Comparison of ENCODE assay signal across 21 cellular contexts in genomic region chr9:136321561-136321960, GRCh38. TPM values are rescaled to one million over a fixed set of nuclear protein-coding genes. Genes with fewer than 3 reads are reported as not detected.
A peak's percentile ranks its signal among the peaks of the same experiment; 100 is the strongest.
DNase-seq lines count a peak whose midpoint lies in the region; ATAC-seq, FAIRE-seq and TF ChIP-seq lines count a peak whose summit lies in the region.
"Had no signal": no experiment of that assay in that cellular context is flagged by ENCODE, and none has a peak within 500 bp of the region (broad histone marks: within the 10 kb centered on the region; RNA-seq: fewer than 3 reads in every experiment).

No MANE protein-coding gene starts in this region.

- H3K27me3 ChIP-seq in right cardiac atrium (ENCODE audit: control insufficient read depth, insufficient read depth) (no peaks in the 10 kb centered on the region), right atrium auricular region (no peaks in the 10 kb centered on the region), IMR-90 (ENCODE audit: control insufficient read depth, insufficient read depth, low read length) (no peaks in the 10 kb centered on the region), H1 (replicated peaks in 1 of 4; ENCODE audit: control insufficient read depth in 3 of 4, extremely low read depth in 1 of 4, insufficient read depth in 3 of 4, low read length in 3 of 4) (no peaks in the 10 kb centered on the region), trophoblast cell (ENCODE audit: insufficient read depth, low read length) (no peaks in the 10 kb centered on the region), aorta (ENCODE audit: control insufficient read depth in 1 of 2, insufficient read depth in 2 of 2, low read length in 1 of 2) (no peaks in the 10 kb centered on the region)

- 86% methylated on average over 19 of the region's 19 CpGs for WGBS in right cardiac atrium
- WGBS in IMR-90 (ENCODE audit: extremely low coverage in 2 of 2, insufficient read length in 1 of 2), 2 experiments: 85% methylated on average over 9 of the region's 19 CpGs; no CpG with 5 or more reads in 1 of the 2 experiments
- 92% methylated on average over 19 of the region's 19 CpGs; no CpG with 5 or more reads in 1 of the 2 experiments for WGBS in H1 (ENCODE audit: extremely low coverage in 1 of 2, insufficient coverage in 1 of 2, insufficient read length in 1 of 2, insufficient replicate concordance in 2 of 2, low coverage in 1 of 2, low lambda C conversion rate in 2 of 2, missing lambda C conversion rate in 1 of 2), 2 experiments
- WGBS in trophoblast cell (ENCODE audit: extremely low coverage, insufficient coverage, insufficient read length): no CpG with 5 or more reads among the region's 19 CpGs
- WGBS in aorta, 2 donors: 82 to 86% methylated on average over 19 of the region's 19 CpGs

- CTCF ChIA-PET in IMR-90 (lab: Yijun Ruan, JAX): no interaction called here
- CTCF ChIA-PET in H1 (lab: Charles Lee; ENCODE audit: partially characterized antibody): interaction anchor here (0.6 to 1.4 kb wide), 2 partner anchors 61 to 267 kb away, joined by 3 read pairs; no protein-coding TSS in a partner anchor

- no peak overlapping the region for H4K12ac ChIP-seq in trophoblast cell (ENCODE audit: low read depth, low read length)

- H4K5ac ChIP-seq in IMR-90 (ENCODE audit: low read depth, low read length) (no peak overlapping the region), H1 (ENCODE audit: insufficient read length, low read depth, low read length) (no peak overlapping the region)

- H2BK15ac ChIP-seq in IMR-90 (ENCODE audit: low read depth, low read length): no peak overlapping the region
- no peak overlapping the region for H2BK15ac ChIP-seq in H1 (ENCODE audit: low read length)

- H2AFZ ChIP-seq in IMR-90 (replicated peaks; ENCODE audit: low read length, poor library complexity) (peak overlapping the region; percentile 51), H1 (ENCODE audit: low read length) (no peak overlapping the region), trophoblast cell (ENCODE audit: insufficient read depth, low read length, poor library complexity) (no peak overlapping the region)

- H2BK20ac ChIP-seq in IMR-90 (ENCODE audit: low read depth, low read length) (no peak overlapping the region), H1 (ENCODE audit: low read length) (no peak overlapping the region)

- no peak overlapping the region for H4K8ac ChIP-seq in IMR-90 (ENCODE audit: low read depth in 2 of 2, low read length in 2 of 2)
- H4K8ac ChIP-seq in H1 (ENCODE audit: extremely low read depth, insufficient read depth, low read length): no peak overlapping the region
- H4K8ac ChIP-seq in trophoblast cell (ENCODE audit: low read depth, low read length): no peak overlapping the region

- TF ChIP-seq CTCF in right atrium auricular region (IDR thresholded peaks at IDR 0.05) (no peak), IMR-90 (conservative IDR thresholded peaks at IDR 0.05; ENCODE audit: low read depth, low read length) (no peak), H1 (IDR thresholded peaks at IDR 0.05; ENCODE audit: control extremely low read depth in 1 of 3, insufficient read depth in 1 of 3, low read depth in 1 of 3, low read length in 3 of 3) (no peak)

- BruUV-seq in IMR-90 (replicated peaks; lab: Mats Ljungman, UMichigan): no TSS peak

- H3K14ac ChIP-seq in IMR-90 (replicated peaks; ENCODE audit: low read depth, low read length) (no peak overlapping the region), H1 (ENCODE audit: insufficient read length) (no peak overlapping the region), trophoblast cell (ENCODE audit: low read length) (no peak overlapping the region)

- H2AK9ac ChIP-seq in IMR-90 (replicated peaks; ENCODE audit: low read depth, low read length, poor library complexity): no peak overlapping the region

- DNase-seq in right cardiac atrium (peak; percentile 6 to 52 (median 34)), right atrium auricular region (ENCODE audit: low spot score) (no peak), IMR-90 (no peak), H1 (ENCODE audit: low read depth in 1 of 2, low spot score in 2 of 2) (no peak), trophoblast cell (no peak), aorta (no peak)
- DNase-seq: Caco-2; CD4-positive, CD25-positive, alpha-beta regulatory T cell; CD8-positive, alpha-beta T cell; DMS153; DND-41; GOT3; H7; HCEC 1CT had no signal

- H3K36me3 ChIP-seq in right atrium auricular region (no peaks in the 10 kb centered on the region), IMR-90 (ENCODE audit: control insufficient read depth, insufficient read depth, low read length) (no peaks in the 10 kb centered on the region), H1 (ENCODE audit: control insufficient read depth in 2 of 4, insufficient read depth in 4 of 4, low read length in 3 of 4) (no peaks in the 10 kb centered on the region), trophoblast cell (ENCODE audit: control insufficient read depth in 1 of 2, insufficient read depth in 2 of 2, low read length in 2 of 2) (no peaks in the 10 kb centered on the region), aorta (ENCODE audit: control insufficient read depth in 1 of 2, insufficient read depth in 2 of 2, low read length in 1 of 2) (no peaks in the 10 kb centered on the region)

- no peak overlapping the region for H3K4ac ChIP-seq in IMR-90 (ENCODE audit: low read depth, low read length)
- no peak overlapping the region for H3K4ac ChIP-seq in H1 (replicated peaks; ENCODE audit: insufficient read length, low read depth, low read length)
- no peak overlapping the region for H3K4ac ChIP-seq in trophoblast cell (ENCODE audit: low read depth, low read length)

- POLR2A ChIA-PET in IMR-90 (lab: Charles Lee; ENCODE audit: unreplicated experiment) (no interaction called here), H1 (lab: Charles Lee; ENCODE audit: partially characterized antibody) (interaction anchor here (0.9 kb wide), 1 partner anchor 56 kb away, joined by 3 read pairs; no protein-coding TSS in a partner anchor)

- H2BK120ac ChIP-seq in IMR-90 (ENCODE audit: low read depth, low read length): no peak overlapping the region
- H2BK120ac ChIP-seq in H1 (replicated peaks; ENCODE audit: low read depth, low read length): no peak overlapping the region
- no peak overlapping the region for H2BK120ac ChIP-seq in trophoblast cell (ENCODE audit: insufficient read depth, low read length, poor library complexity)

- H2BK5ac ChIP-seq in IMR-90 (ENCODE audit: low read depth, low read length, poor library complexity, severe bottlenecking) (no peak overlapping the region), H1 (ENCODE audit: low read depth, low read length) (peak overlapping the region; percentile 2; the same call in 1 of the 2 replicates), trophoblast cell (ENCODE audit: low read depth, low read length, poor library complexity) (no peak overlapping the region)

- FAIRE-seq in H1 (lab: Jason Lieb, UNC): no peak
- FAIRE-seq: G401.6, GM12892 had no signal

- peaks cover 5% of the 10 kb centered on the region; the same call in 1 of the 2 replicates for H3K9me1 ChIP-seq in IMR-90 (ENCODE audit: insufficient read depth, low read length)

- H3K56ac ChIP-seq in IMR-90 (ENCODE audit: extremely low read depth, insufficient read depth, low read length) (no peak overlapping the region), H1 (replicated peaks; ENCODE audit: insufficient read length, low read depth, low read length) (no peak overlapping the region)

- no peaks in the 10 kb centered on the region; the same call in 1 of the 2 replicates for H3K23me2 ChIP-seq in H1 (ENCODE audit: low read depth, low read length)

- H2BK12ac ChIP-seq in H1 (ENCODE audit: low read depth, low read length): no peak overlapping the region
- H2BK12ac ChIP-seq in trophoblast cell (ENCODE audit: low read length): peak overlapping the region; percentile 15

- peaks cover 2% of the 10 kb centered on the region for H3K4me1 ChIP-seq in right cardiac atrium (ENCODE audit: control insufficient read depth, insufficient read depth, low read length)
- peaks cover 0 to 23% of the 10 kb centered on the region in 2 donors for H3K4me1 ChIP-seq in right atrium auricular region
- H3K4me1 ChIP-seq in IMR-90 (ENCODE audit: control insufficient read depth, insufficient read depth, low read length): peaks cover 18% of the 10 kb centered on the region
- peaks cover 0 to 8% (median 7%) of the 10 kb centered on the region in 4 experiments; a peak in 5 of 7 replicates for H3K4me1 ChIP-seq in H1 (replicated peaks in 1 of 4; ENCODE audit: control insufficient read depth in 3 of 4, insufficient read depth in 4 of 4, low read length in 3 of 4)
- peaks cover 7 to 8% of the 10 kb centered on the region in 2 experiments for H3K4me1 ChIP-seq in trophoblast cell (ENCODE audit: control insufficient read depth in 1 of 2, insufficient read depth in 2 of 2, low read length in 2 of 2)
- H3K4me1 ChIP-seq in aorta (ENCODE audit: control insufficient read depth in 1 of 2, insufficient read depth in 2 of 2, low read length in 2 of 2): no peaks in the 10 kb centered on the region

- H3K4me3 ChIP-seq in right cardiac atrium (ENCODE audit: low read length): no peak overlapping the region
- no peak overlapping the region for H3K4me3 ChIP-seq in right atrium auricular region
- no peak overlapping the region for H3K4me3 ChIP-seq in IMR-90 (ENCODE audit: insufficient read depth, low read depth, low read length)
- H3K4me3 ChIP-seq in H1 (ENCODE audit: extremely low read depth in 1 of 4, insufficient read depth in 2 of 4, low read depth in 3 of 4, low read length in 4 of 4): no peak overlapping the region
- H3K4me3 ChIP-seq in trophoblast cell (ENCODE audit: low read depth, low read length): no peak overlapping the region
- H3K4me3 ChIP-seq in aorta (ENCODE audit: low read length in 2 of 2): no peak overlapping the region

- in situ Hi-C loops in IMR-90 (cut with MboI; ENCODE audit: low sequenced_read_pairs): loop anchor here (5.0 kb wide), 1 partner anchor 81 kb away; the partner anchor contains the start of gene SNAPC4

- no peak overlapping the region for H3K9ac ChIP-seq in IMR-90 (ENCODE audit: low read depth, low read length)
- no peak overlapping the region for H3K9ac ChIP-seq in H1 (replicated peaks in 1 of 4; ENCODE audit: extremely low read depth in 1 of 4, low read depth in 3 of 4, low read length in 3 of 4)
- H3K9ac ChIP-seq in trophoblast cell (ENCODE audit: low read length): no peak overlapping the region

- no peak for TF ChIP-seq EP300 in H1 (IDR thresholded peaks at IDR 0.05; ENCODE audit: borderline replicate concordance in 1 of 2, low read depth in 2 of 2, low read length in 2 of 2)

- H3K79me2 ChIP-seq in H1 (ENCODE audit: control insufficient read depth in 1 of 2, insufficient read depth in 2 of 2, low read length in 2 of 2) (no peaks in the 10 kb centered on the region), trophoblast cell (ENCODE audit: control insufficient read depth, insufficient read depth, low read length, poor library complexity) (peaks cover 2% of the 10 kb centered on the region)

- TF ChIP-seq RAD21 in IMR-90 (IDR thresholded peaks at IDR 0.05; ENCODE audit: low read length): no peak
- TF ChIP-seq RAD21 in H1 (IDR thresholded peaks at IDR 0.05 in 1 of 2, conservative IDR thresholded peaks at IDR 0.05 in 1 of 2; ENCODE audit: low read depth in 2 of 2, low read length in 2 of 2): no peak

- no peak overlapping the region for H3K18ac ChIP-seq in IMR-90 (ENCODE audit: low read depth, low read length)
- H3K18ac ChIP-seq in H1 (ENCODE audit: extremely low read depth, low read length): no peak overlapping the region
- H3K18ac ChIP-seq in trophoblast cell (ENCODE audit: low read length): no peak overlapping the region

- H4K20me1 ChIP-seq in IMR-90 (ENCODE audit: insufficient read depth, low read length) (no peaks in the 10 kb centered on the region), H1 (replicated peaks in 1 of 2; ENCODE audit: control insufficient read depth in 1 of 2, insufficient read depth in 2 of 2, low read length in 2 of 2) (no peaks in the 10 kb centered on the region)

- dilution Hi-C loops in IMR-90 (cut with HindIII; ENCODE audit: low sequenced_read_pairs, unreplicated experiment): no loop called here

- TF ChIP-seq POLR2A in IMR-90 (IDR thresholded peaks at IDR 0.05; ENCODE audit: low read depth, low read length): no peak
- TF ChIP-seq POLR2A in H1 (IDR thresholded peaks at IDR 0.05; ENCODE audit: control extremely low read depth in 1 of 2, low read depth in 2 of 2, low read length in 2 of 2): no peak

- H3K9me3 ChIP-seq in right cardiac atrium (ENCODE audit: control insufficient read depth, low read length) (no peaks in the 10 kb centered on the region), right atrium auricular region (no peaks in the 10 kb centered on the region), IMR-90 (ENCODE audit: control insufficient read depth, insufficient read depth, low read length) (peaks cover 2% of the 10 kb centered on the region; the same call in 1 of the 2 replicates), H1 (ENCODE audit: insufficient read depth in 2 of 2, low read depth in 1 of 2, low read length in 1 of 2) (peaks cover 0 to under 1% of the 10 kb centered on the region in 2 experiments; a peak in 1 of 4 replicates), trophoblast cell (ENCODE audit: insufficient read depth, low read depth, low read length) (peaks cover 3% of the 10 kb centered on the region), aorta (ENCODE audit: control insufficient read depth, low read length) (no peaks in the 10 kb centered on the region)
- H3K9me3 ChIP-seq: Caco-2 had no signal

- H3K23ac ChIP-seq in IMR-90 (ENCODE audit: low read depth, low read length): no peak overlapping the region
- H3K23ac ChIP-seq in H1 (ENCODE audit: insufficient read length): no peak overlapping the region
- H3K23ac ChIP-seq in trophoblast cell (ENCODE audit: low read length): no peak overlapping the region

- H4K91ac ChIP-seq in IMR-90 (ENCODE audit: insufficient read depth, low read depth, low read length) (no peak overlapping the region), H1 (replicated peaks; ENCODE audit: insufficient read length, low read length) (no peak overlapping the region), trophoblast cell (ENCODE audit: low read depth, low read length) (no peak overlapping the region)

- intact Hi-C loops in right cardiac atrium (cut with DNase I): no loop called here
- intact Hi-C loops in IMR-90 (cut with micrococcal nuclease): no loop called here
- intact Hi-C loops in aorta (cut with DNase I): no loop called here

- H3K79me1 ChIP-seq in IMR-90 (ENCODE audit: low read depth in 1 of 2, low read length in 2 of 2) (peaks cover 3 to 7% of the 10 kb centered on the region in 2 experiments; a peak in 1 of 4 replicates), H1 (ENCODE audit: low read depth, low read length) (no peaks in the 10 kb centered on the region), trophoblast cell (ENCODE audit: low read length) (peaks cover 5% of the 10 kb centered on the region)

- H3K4me2 ChIP-seq in IMR-90 (ENCODE audit: low read depth, low read length) (no peak overlapping the region), H1 (ENCODE audit: insufficient read depth in 1 of 2, low read depth in 2 of 2, low read length in 2 of 2) (no peak overlapping the region), trophoblast cell (ENCODE audit: low read length) (no peak overlapping the region)

- H2AK5ac ChIP-seq in IMR-90 (ENCODE audit: low read depth, low read length) (peak overlapping the region; percentile 38; the same call in 1 of the 2 replicates), H1 (ENCODE audit: low read depth, low read length) (no peak overlapping the region), trophoblast cell (ENCODE audit: low read length) (no peak overlapping the region)

- H3K27ac ChIP-seq in right cardiac atrium (ENCODE audit: low read length): no peak overlapping the region
- H3K27ac ChIP-seq in right atrium auricular region: no peak overlapping the region
- no peak overlapping the region for H3K27ac ChIP-seq in IMR-90 (ENCODE audit: insufficient read depth, low read length)
- no peak overlapping the region for H3K27ac ChIP-seq in H1 (ENCODE audit: low read depth, low read length)
- no peak overlapping the region for H3K27ac ChIP-seq in trophoblast cell (ENCODE audit: low read depth, low read length)
- H3K27ac ChIP-seq in aorta (ENCODE audit: low read depth in 1 of 2, low read length in 2 of 2): no peak overlapping the region
- H3K27ac ChIP-seq: C4-2B had no signal

- no peak for ATAC-seq in right cardiac atrium
- no peak for ATAC-seq in IMR-90 (ENCODE audit: low read depth)
- ATAC-seq in aorta (ENCODE audit: low FRiP score): no peak
- ATAC-seq in GM21381 (IDR thresholded peaks at IDR 0.05; ENCODE audit: unreplicated experiment): no peak
- ATAC-seq in GM19455 (IDR thresholded peaks at IDR 0.05; ENCODE audit: unreplicated experiment): no peak
- ATAC-seq: CD8-positive, alpha-beta T cell had no signal

RNA-seq across cellular contexts. Expression of gene GPSM1, which starts 5.8 kb away (rescaled TPM):
- total RNA-seq in right cardiac atrium: 10 to 100 TPM; 46.3 to 90.6 (median 71.6) TPM
- 73.3 TPM for polyA plus RNA-seq in right cardiac atrium
- total RNA-seq in right atrium auricular region: 10 to 100 TPM; 39.4 to 44.5 TPM
- 28.7 and 29.7 TPM in 2 replicates for total RNA-seq in IMR-90 (2012; rRNA removed)
- polyA plus RNA-seq in IMR-90 (2012; rRNA removed): 71.2 and 91.4 TPM in 2 replicates
- polyA plus RNA-seq in IMR-90 (2012; cell fraction: cytosol; rRNA removed): 45.5 and 87.8 TPM in 2 replicates
- polyA plus RNA-seq in IMR-90 (2012; cell fraction: nucleus; rRNA removed; ENCODE audit: low replicate concordance): 297 and 693 TPM in 2 replicates
- 15.7 and 18.0 TPM in 2 replicates for total RNA-seq in H1 (2021; fragmentation: NEBNext Ultra II Directional; extraction: Animal tissue kit (Norgen Biotek cat#: 25700))
- polyA plus RNA-seq in H1 (2011; rRNA removed): 12.8 and 19.8 TPM in 2 replicates
- 13.8 TPM for polyA plus RNA-seq in H1 (2011; cell fraction: cytosol; rRNA removed)
- polyA plus RNA-seq in H1 (2011; cell fraction: nucleus; rRNA removed): 39.2 TPM
- 9.3 to 15.2 TPM (median 14.5 TPM) in 4 replicates for polyA plus RNA-seq in H1 (2012, experiment 1 of 2)
- polyA plus RNA-seq in H1 (2012, experiment 2 of 2): 12.0 TPM
- 14.4 TPM for polyA plus RNA-seq in H1 (2013, experiment 1 of 2)
- polyA plus RNA-seq in H1 (2013, experiment 2 of 2): 13.9 TPM
- polyA minus RNA-seq in H1 (2011; rRNA and poly(A)+ RNA removed): 3.5 and 4.2 TPM in 2 replicates
- polyA minus RNA-seq in H1 (2011; cell fraction: cytosol; rRNA and poly(A)+ RNA removed): 12.7 TPM
- polyA minus RNA-seq in H1 (2011; cell fraction: nucleus; rRNA and poly(A)+ RNA removed): 11.2 TPM
- polyA plus RNA-seq in trophoblast cell (2013): 17.8 and 18.5 TPM in 2 replicates
- 10 to 100 TPM; 22.7 to 28.9 TPM for total RNA-seq in aorta
- polyA plus RNA-seq in aorta: 10 to 100 TPM in 1 of 2 donors, 1 to 10 TPM in 1; 6.9 to 53.7 TPM

RNA-seq across cellular contexts. Expression of gene CCDC187, which starts 17.7 kb away (rescaled TPM):
- not detected for total RNA-seq in right cardiac atrium
- polyA plus RNA-seq in right cardiac atrium: not detected
- not detected for total RNA-seq in right atrium auricular region
- not detected in 2 replicates for total RNA-seq in IMR-90 (2012; rRNA removed)
- polyA plus RNA-seq in IMR-90 (2012; rRNA removed): not detected in 2 replicates
- not detected in 2 replicates for polyA plus RNA-seq in IMR-90 (2012; cell fraction: cytosol; rRNA removed)
- not detected in 2 replicates for polyA plus RNA-seq in IMR-90 (2012; cell fraction: nucleus; rRNA removed; ENCODE audit: low replicate concordance)
- not detected in 2 replicates for total RNA-seq in H1 (2021; fragmentation: NEBNext Ultra II Directional; extraction: Animal tissue kit (Norgen Biotek cat#: 25700))
- polyA plus RNA-seq in H1 (2011; rRNA removed): 0.02 TPM in 2 replicates
- 0.01 TPM for polyA plus RNA-seq in H1 (2011; cell fraction: cytosol; rRNA removed)
- 0.07 TPM for polyA plus RNA-seq in H1 (2011; cell fraction: nucleus; rRNA removed)
- 0.03 TPM in 2 of 4 replicates, not detected in the others for polyA plus RNA-seq in H1 (2012, experiment 1 of 2)
- polyA plus RNA-seq in H1 (2012, experiment 2 of 2): 0.03 TPM
- polyA plus RNA-seq in H1 (2013, experiment 1 of 2): 0.02 TPM
- under 0.01 TPM for polyA plus RNA-seq in H1 (2013, experiment 2 of 2)
- polyA minus RNA-seq in H1 (2011; rRNA and poly(A)+ RNA removed): 0.06 TPM in 1 of 2 replicates, not detected in the other
- polyA minus RNA-seq in H1 (2011; cell fraction: cytosol; rRNA and poly(A)+ RNA removed): not detected
- polyA minus RNA-seq in H1 (2011; cell fraction: nucleus; rRNA and poly(A)+ RNA removed): not detected
- polyA plus RNA-seq in trophoblast cell (2013): 0.04 TPM in 2 replicates
- not detected for total RNA-seq in aorta
- not detected for polyA plus RNA-seq in aorta
- total RNA-seq: A673; CD4-positive, CD25-positive, alpha-beta regulatory T cell; H7 had no signal
- polyA plus RNA-seq: BJ; CD4-positive, CD25-positive, alpha-beta regulatory T cell had no signal

RNA-seq across cellular contexts. Expression of gene DNLZ, which starts 42.0 kb away (rescaled TPM):
- total RNA-seq in right cardiac atrium (10 to 100 TPM; 15.2 to 24.9 (median 22.2) TPM), right atrium auricular region (10 to 100 TPM; 15.4 to 36.6 TPM), IMR-90 (2012; rRNA removed) (2.0 and 6.1 TPM in 2 replicates), aorta (10 to 100 TPM; 15.5 to 18.1 TPM)
- polyA plus RNA-seq in right cardiac atrium (17.1 TPM), IMR-90 (2012; rRNA removed) (11.4 and 20.3 TPM in 2 replicates), H1 (2011; rRNA removed) (11.6 and 13.6 TPM in 2 replicates), aorta (10 to 100 TPM; 12.4 to 14.4 TPM)
- 19.7 and 40.1 TPM in 2 replicates for polyA plus RNA-seq in IMR-90 (2012; cell fraction: cytosol; rRNA removed)
- 8.7 and 31.6 TPM in 2 replicates for polyA plus RNA-seq in IMR-90 (2012; cell fraction: nucleus; rRNA removed; ENCODE audit: low replicate concordance)
- 17.9 and 19.0 TPM in 2 replicates for total RNA-seq in H1 (2021; fragmentation: NEBNext Ultra II Directional; extraction: Animal tissue kit (Norgen Biotek cat#: 25700))
- 19.7 TPM for polyA plus RNA-seq in H1 (2011; cell fraction: cytosol; rRNA removed)
- polyA plus RNA-seq in H1 (2011; cell fraction: nucleus; rRNA removed): 13.9 TPM
- polyA plus RNA-seq in H1 (2012, experiment 1 of 2): 6.2 to 15.0 TPM (median 13.2 TPM) in 4 replicates
- polyA plus RNA-seq in H1 (2012, experiment 2 of 2): 11.1 TPM
- polyA plus RNA-seq in H1 (2013, experiment 1 of 2): 14.6 TPM
- 15.8 TPM for polyA plus RNA-seq in H1 (2013, experiment 2 of 2)
- polyA minus RNA-seq in H1 (2011; rRNA and poly(A)+ RNA removed): 0.61 and 1.1 TPM in 2 replicates
- 3.7 TPM for polyA minus RNA-seq in H1 (2011; cell fraction: cytosol; rRNA and poly(A)+ RNA removed)
- polyA minus RNA-seq in H1 (2011; cell fraction: nucleus; rRNA and poly(A)+ RNA removed): 10.4 TPM
- 8.7 and 10.1 TPM in 2 replicates for polyA plus RNA-seq in trophoblast cell (2013)

RNA-seq across cellular contexts. Expression of gene CARD9, which starts 51.9 kb away (rescaled TPM):
- total RNA-seq in right cardiac atrium: 1 to 10 TPM in 2 of 4 donors, under 1 TPM in 2; 0.76 to 2.1 (median 1.0) TPM
- 0.68 TPM for polyA plus RNA-seq in right cardiac atrium
- total RNA-seq in right atrium auricular region: 1 to 10 TPM in 1 of 2 donors, under 1 TPM in 1; 0.15 to 1.1 TPM
- total RNA-seq in IMR-90 (2012; rRNA removed): 0.36 and 1.1 TPM in 2 replicates
- polyA plus RNA-seq in IMR-90 (2012; rRNA removed): 1.5 and 1.9 TPM in 2 replicates
- 0.47 and 1.0 TPM in 2 replicates for polyA plus RNA-seq in IMR-90 (2012; cell fraction: cytosol; rRNA removed)
- 9.8 and 17.9 TPM in 2 replicates for polyA plus RNA-seq in IMR-90 (2012; cell fraction: nucleus; rRNA removed; ENCODE audit: low replicate concordance)
- 0.88 and 1.1 TPM in 2 replicates for total RNA-seq in H1 (2021; fragmentation: NEBNext Ultra II Directional; extraction: Animal tissue kit (Norgen Biotek cat#: 25700))
- 0.13 and 0.15 TPM in 2 replicates for polyA plus RNA-seq in H1 (2011; rRNA removed)
- 0.26 TPM for polyA plus RNA-seq in H1 (2011; cell fraction: cytosol; rRNA removed)
- polyA plus RNA-seq in H1 (2011; cell fraction: nucleus; rRNA removed): 1.7 TPM
- 0.57 to 0.92 TPM (median 0.67 TPM) in 4 replicates for polyA plus RNA-seq in H1 (2012, experiment 1 of 2)
- polyA plus RNA-seq in H1 (2012, experiment 2 of 2): 0.22 TPM
- 0.10 TPM for polyA plus RNA-seq in H1 (2013, experiment 1 of 2)
- polyA plus RNA-seq in H1 (2013, experiment 2 of 2): 0.17 TPM
- 0.07 TPM in 1 of 2 replicates, not detected in the other for polyA minus RNA-seq in H1 (2011; rRNA and poly(A)+ RNA removed)
- polyA minus RNA-seq in H1 (2011; cell fraction: cytosol; rRNA and poly(A)+ RNA removed): not detected
- polyA minus RNA-seq in H1 (2011; cell fraction: nucleus; rRNA and poly(A)+ RNA removed): 0.90 TPM
- 0.55 and 0.61 TPM in 2 replicates for polyA plus RNA-seq in trophoblast cell (2013)
- total RNA-seq in aorta: 1 to 10 TPM; 2.6 to 5.3 TPM
- 1 to 10 TPM; 1.4 to 4.4 TPM for polyA plus RNA-seq in aorta

Comparison
In these comparisons a context has a peak if more than half of its experiments do, and no peak if none do; other contexts are left out.
1. DNase-seq: peak in right cardiac atrium (3 of 3); none in right atrium auricular region (single experiment), IMR-90 (single experiment), H1 (0 of 2), trophoblast cell (0 of 2) and aorta (0 of 2).